In the genomic region with DNA sequence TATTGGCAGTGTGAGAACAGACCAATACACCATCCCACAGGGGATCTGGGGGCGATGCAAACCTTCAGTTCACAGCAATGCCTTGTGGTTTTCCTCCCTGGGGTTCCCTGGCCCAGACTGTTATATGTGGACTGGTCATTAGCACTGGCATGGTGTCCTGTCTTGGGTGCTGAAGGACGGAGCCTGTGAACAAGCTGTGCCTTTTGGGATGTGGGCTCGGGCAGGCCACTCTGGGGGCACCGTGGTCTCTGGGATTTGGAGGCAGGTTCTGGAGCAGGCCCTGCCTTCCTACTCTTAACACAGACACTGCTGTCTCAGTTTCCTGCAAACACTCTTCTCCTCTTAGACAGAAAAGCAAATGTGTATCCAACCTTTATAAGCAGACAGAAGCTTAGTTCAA, we compare ENCODE assay signal across 29 cellular contexts.
"Had no signal": no experiment of that assay in that cellular context is flagged by ENCODE, and none has a peak within 500 bp of the region (broad histone marks: within the 10 kb centered on the region; RNA-seq: fewer than 3 reads in every experiment).

No MANE protein-coding gene starts in this region.

- H3K27me3 ChIP-seq: right lobe of liver, vagina had no signal

- H3K36me3 Mint-ChIP-seq: immature natural killer cell; naive thymus-derived CD8-positive, alpha-beta T cell had no signal

- H3K4me1 ChIP-seq: esophagus squamous epithelium, psoas muscle, right lobe of liver, suprapubic skin, transverse colon, vagina had no signal

- H3K9me3 ChIP-seq: esophagus squamous epithelium, psoas muscle, right lobe of liver, suprapubic skin, transverse colon, vagina had no signal

- DNase-seq: effector memory CD8-positive, alpha-beta T cell; erythroblast; esophagus squamous epithelium; foreskin melanocyte; glutamatergic neuron; hypothalamus; immature natural killer cell; islet precursor cell; mammary epithelial cell; mesendoderm; midbrain; nephron progenitor cell; nucleus accumbens; small intestine; stimulated activated CD4-positive, alpha-beta T cell treated with anti-CD3 and anti-CD28 coated beads, Interleukin-12 subunit alpha, Interleukin-12 subunit beta, amount 100 ng/mL, for 4 hours; stimulated activated CD4-positive, alpha-beta T cell treated with anti-CD3 and anti-CD28 coated beads, Interleukin-1b, Interleukin-23, amount 100 ng/mL, for 48 hours; stimulated activated CD4-positive, alpha-beta T cell treated with anti-CD3 and anti-CD28 coated beads, Interleukin-4, amount 100 ng/mL, for 1 hour; stimulated activated CD8-positive, alpha-beta memory T cell treated with anti-CD3 and anti-CD28 coated beads, Interleukin-4, amount 100 ng/mL, for 48 hours; stimulated activated naive CD4-positive, alpha-beta T cell; stimulated activated naive CD8-positive, alpha-beta T cell treated with anti-CD3 and anti-CD28 coated beads, Interleukin-15, amount 100 ng/mL, for 72 hours; transverse colon had no signal

- H3K27ac ChIP-seq: coronary artery, esophagus squamous epithelium, psoas muscle, right lobe of liver, suprapubic skin, transverse colon, vagina had no signal

- FAIRE-seq: endometrium, small intestine had no signal

- H3K4me3 ChIP-seq: coronary artery, esophagus squamous epithelium, psoas muscle, right lobe of liver, suprapubic skin, transverse colon, vagina had no signal

- H3K27ac Mint-ChIP-seq: effector memory CD8-positive, alpha-beta T cell; immature natural killer cell; naive thymus-derived CD8-positive, alpha-beta T cell; nephron progenitor cell; stimulated activated naive CD8-positive, alpha-beta T cell treated with anti-CD3 and anti-CD28 coated beads, Interleukin-15, amount 100 ng/mL, for 72 hours had no signal

- H3K36me3 ChIP-seq: esophagus squamous epithelium, right lobe of liver, suprapubic skin, transverse colon, vagina had no signal

- ATAC-seq: effector memory CD8-positive, alpha-beta T cell; left lobe of liver; naive thymus-derived CD8-positive, alpha-beta T cell; psoas muscle; stimulated activated naive CD8-positive, alpha-beta T cell treated with anti-CD3 and anti-CD28 coated beads, Interleukin-15, amount 100 ng/mL, for 72 hours had no signal

- H3K9me3 Mint-ChIP-seq: immature natural killer cell had no signal

- H3K4me1 Mint-ChIP-seq: immature natural killer cell; naive thymus-derived CD8-positive, alpha-beta T cell; stimulated activated naive CD8-positive, alpha-beta T cell treated with anti-CD3 and anti-CD28 coated beads, Interleukin-15, amount 100 ng/mL, for 72 hours had no signal

- H3K4me3 Mint-ChIP-seq: effector memory CD8-positive, alpha-beta T cell; immature natural killer cell; naive thymus-derived CD8-positive, alpha-beta T cell; nephron progenitor cell; stimulated activated naive CD8-positive, alpha-beta T cell treated with anti-CD3 and anti-CD28 coated beads, Interleukin-15, amount 100 ng/mL, for 72 hours had no signal
